ENCODE assay signal across 8 cellular contexts in genomic region chr7:2389963-2390816, GRCh38. TPM values are rescaled to one million over a fixed set of nuclear protein-coding genes. Genes with fewer than 3 reads are reported as not detected.
DNase-seq lines count a peak whose midpoint lies in the region; ATAC-seq and TF ChIP-seq lines count a peak whose summit lies in the region.
"Not testable (repeated sequence)": the region's sequence is repeated elsewhere in the genome, so short reads cannot be mapped to it uniquely, and the experiment has no call there.

No MANE protein-coding gene starts in this region.

- H3K9me3 Mint-ChIP-seq in endodermal cell, result not testable (repeated sequence)

- peak; percentile 63 for DNase-seq in COLO829 (ENCODE audit: low spot score)
- DNase-seq in NB4 (ENCODE audit: low read depth), result peak; percentile 94
- DNase-seq in WERI-Rb-1; right lobe of liver; neuronal stem cell (ENCODE audit: low spot score): not testable (repeated sequence)
- DNase-seq in endodermal cell, result peak; percentile 54
- peak in 4 of 5 donors; percentile 49 to 60 (median 55) for DNase-seq in heart left ventricle
- DNase-seq in substantia nigra (lab: John Stamatoyannopoulos, UW), result peak in 47 of 49 donors; percentile 14 to 83 (median 59)

- H3K27me3 Mint-ChIP-seq in endodermal cell (ENCODE audit: insufficient read depth), result not testable (repeated sequence)

- H3K4me3 Mint-ChIP-seq in endodermal cell, result not testable (repeated sequence)

- H3K9me3 ChIP-seq in WERI-Rb-1 (ENCODE audit: severe bottlenecking); endodermal cell (ENCODE audit: control insufficient read depth, low read length); heart left ventricle; right lobe of liver; neuronal stem cell (replicated peaks in 1 of 2; ENCODE audit: control insufficient read depth in 2 of 2, insufficient read depth in 1 of 2, low read depth in 1 of 2, low read length in 2 of 2): not testable (repeated sequence)

- peaks cover 15% of the 10 kb centered on the region for H3K4me1 Mint-ChIP-seq in endodermal cell

- H2BK5ac ChIP-seq in neuronal stem cell (ENCODE audit: low read length), result not testable (repeated sequence)

- not testable (repeated sequence) for TF ChIP-seq CTCF in NB4 (IDR thresholded peaks at IDR 0.05; ENCODE audit: low read depth, low read length); WERI-Rb-1 (IDR thresholded peaks at IDR 0.05; ENCODE audit: low read depth, low read length); endodermal cell (conservative IDR thresholded peaks at IDR 0.05); heart left ventricle (IDR thresholded peaks at IDR 0.05); right lobe of liver (IDR thresholded peaks at IDR 0.05)

- peak overlapping the region; percentile 97 for H3K4ac ChIP-seq in neuronal stem cell (ENCODE audit: low read length)

- H3K18ac ChIP-seq in neuronal stem cell (ENCODE audit: low read length), result peak overlapping the region; percentile 96

- H2BK15ac ChIP-seq in neuronal stem cell (ENCODE audit: low read length), result peak overlapping the region; percentile 100

- H3K9ac ChIP-seq in endodermal cell (ENCODE audit: extremely low read depth, low read length, poor library complexity, severe bottlenecking); neuronal stem cell (ENCODE audit: low read depth, low read length, poor library complexity): not testable (repeated sequence)

- H3K4me3 ChIP-seq in NB4 (ENCODE audit: low read depth, low read length); WERI-Rb-1 (ENCODE audit: low read depth, low read length); endodermal cell (ENCODE audit: low read length); heart left ventricle; right lobe of liver; neuronal stem cell (ENCODE audit: low read length in 2 of 2): not testable (repeated sequence)

- peak overlapping the region; percentile 92 for H4K8ac ChIP-seq in neuronal stem cell (ENCODE audit: low read depth, low read length)

- H3K27me3 ChIP-seq in WERI-Rb-1 (ENCODE audit: insufficient read depth, low read depth, severe bottlenecking); endodermal cell (ENCODE audit: control insufficient read depth, insufficient read depth, low read length, poor library complexity, severe bottlenecking); heart left ventricle; right lobe of liver; neuronal stem cell (ENCODE audit: control insufficient read depth in 3 of 3, insufficient read depth in 3 of 3, low read depth in 1 of 3, low read length in 3 of 3): not testable (repeated sequence)

- H2BK120ac ChIP-seq in neuronal stem cell (ENCODE audit: low read depth, low read length), result peak overlapping the region; percentile 98

- not testable (repeated sequence) for H4K91ac ChIP-seq in neuronal stem cell (ENCODE audit: low read depth, low read length, poor library complexity)

- peak overlapping the region; percentile 99 for H3K14ac ChIP-seq in neuronal stem cell (ENCODE audit: low read length)

- H3K4me2 ChIP-seq in neuronal stem cell (ENCODE audit: insufficient read depth, low read length, poor library complexity, severe bottlenecking), result peak overlapping the region; percentile 54

- not testable (repeated sequence) for H3K36me3 ChIP-seq in WERI-Rb-1; endodermal cell (ENCODE audit: control insufficient read depth, insufficient read depth, low read length); heart left ventricle; right lobe of liver; neuronal stem cell (replicated peaks in 1 of 2; ENCODE audit: control insufficient read depth in 2 of 2, insufficient read depth in 2 of 2, low read length in 2 of 2)

- not testable (repeated sequence) for H3K4me1 ChIP-seq in endodermal cell (ENCODE audit: control insufficient read depth, insufficient read depth, low read length); right lobe of liver
- H3K4me1 ChIP-seq in heart left ventricle, result peaks cover 0 to 26% (median 13%) of the 10 kb centered on the region in 12 donors
- peaks cover 7 to 12% of the 10 kb centered on the region in 2 donors for H3K4me1 ChIP-seq in neuronal stem cell (ENCODE audit: control insufficient read depth in 2 of 2, insufficient read depth in 1 of 2, low read depth in 1 of 2, low read length in 2 of 2)

- not testable (repeated sequence) for H3K23ac ChIP-seq in neuronal stem cell (ENCODE audit: low read depth, low read length, poor library complexity)

- H2AK5ac ChIP-seq in neuronal stem cell (ENCODE audit: low read depth, low read length), result peak overlapping the region; percentile 100

- peak overlapping the region; percentile 89 for H2AFZ ChIP-seq in neuronal stem cell (ENCODE audit: low read length)

- peak; percentile 46 for TF ChIP-seq POLR2A in NB4 (IDR thresholded peaks at IDR 0.05; ENCODE audit: extremely low read depth, insufficient read length)
- not testable (repeated sequence) for TF ChIP-seq POLR2A in heart left ventricle (IDR thresholded peaks at IDR 0.05); right lobe of liver (IDR thresholded peaks at IDR 0.05)

- H3K27ac ChIP-seq in WERI-Rb-1 (peak overlapping the region; percentile 63), neuronal stem cell (replicated peaks; ENCODE audit: low read length) (peak overlapping the region; percentile 80)
- not testable (repeated sequence) for H3K27ac ChIP-seq in endodermal cell (ENCODE audit: low read depth, low read length); heart left ventricle; right lobe of liver; substantia nigra (ENCODE audit: low read depth, low read length, poor library complexity, severe bottlenecking)

- H3K36me3 Mint-ChIP-seq in endodermal cell (ENCODE audit: low read depth), result not testable (repeated sequence)

- 83% methylated on average over 11 to 15 of the region's 17 CpGs for WGBS in endodermal cell (ENCODE audit: insufficient coverage in 1 of 2, insufficient read length in 1 of 2), 2 experiments
- WGBS in heart left ventricle, 4 donors, result 31 to 47% (median 40%) methylated on average over 14 to 17 of the region's 17 CpGs
- WGBS in right lobe of liver (ENCODE audit: insufficient coverage, low coverage, low lambda C conversion rate, missing lambda C conversion rate), result 29% methylated on average over 4 of the region's 17 CpGs
- WGBS in neuronal stem cell (ENCODE audit: extremely low coverage in 2 of 2, insufficient read length in 2 of 2, insufficient replicate concordance in 1 of 2), 2 donors, result no CpG with 5 or more reads among the region's 17 CpGs

- intact Hi-C loops in heart left ventricle (cut with DNase I); right lobe of liver (cut with DNase I): not testable (repeated sequence)

- peak; percentile 24 to 73 (median 62) for ATAC-seq in heart left ventricle
- ATAC-seq in right lobe of liver, result peak in 3 of 4 donors; percentile 19 to 36 (median 26)

- H3K79me1 ChIP-seq in neuronal stem cell (ENCODE audit: low read depth, low read length), result not testable (repeated sequence)

- H2BK12ac ChIP-seq in neuronal stem cell (ENCODE audit: low read length), result peak overlapping the region; percentile 100

- H3K27ac Mint-ChIP-seq in endodermal cell, result peak overlapping the region; percentile 81

RNA-seq across cellular contexts. Expression of gene CHST12, which starts 13.2 kb away (rescaled TPM):
- 10 to 100 TPM; 14.5 to 18.5 TPM for total RNA-seq in endodermal cell
- polyA plus RNA-seq in endodermal cell (2013, experiment 1 of 2), result 10.4 TPM
- polyA plus RNA-seq in endodermal cell (2013, experiment 2 of 2), result 10.5 TPM
- 10 to 100 TPM; 12.7 to 20.7 (median 15.6) TPM for total RNA-seq in heart left ventricle
- polyA plus RNA-seq in heart left ventricle, result 10 to 100 TPM; 12.5 to 14.7 TPM
- total RNA-seq in right lobe of liver, result 1 to 10 TPM; 3.0 to 7.9 (median 5.7) TPM
- polyA plus RNA-seq in neuronal stem cell (2013, experiment 1 of 2), result 12.5 TPM
- 12.7 TPM for polyA plus RNA-seq in neuronal stem cell (2013, experiment 2 of 2)

RNA-seq across cellular contexts. Expression of gene EIF3B, which starts 35.6 kb away (rescaled TPM):
- total RNA-seq in endodermal cell, result 100 to 1,000 TPM; 172 to 220 TPM
- polyA plus RNA-seq in endodermal cell (2013, experiment 1 of 2), result 136 TPM
- polyA plus RNA-seq in endodermal cell (2013, experiment 2 of 2), result 120 TPM
- 10 to 100 TPM; 57.4 to 95.7 (median 72.4) TPM for total RNA-seq in heart left ventricle
- 100 to 1,000 TPM in 1 of 2 donors, 10 to 100 TPM in 1; 35.4 to 114 TPM for polyA plus RNA-seq in heart left ventricle
- total RNA-seq in right lobe of liver, result 10 to 100 TPM; 61.6 to 93.3 (median 68.3) TPM
- 81.1 TPM for polyA plus RNA-seq in neuronal stem cell (2013, experiment 1 of 2)
- 83.2 TPM for polyA plus RNA-seq in neuronal stem cell (2013, experiment 2 of 2)
